In genomic region chr10:131804551-131805295, GRCh38 we compare ENCODE assay signal across 22 cellular contexts.
A peak's percentile ranks its signal among the peaks of the same experiment; 100 is the strongest.
DNase-seq lines count a peak whose midpoint lies in the region; ATAC-seq and TF ChIP-seq lines count a peak whose summit lies in the region.
"Had no signal": no experiment of that assay in that cellular context is flagged by ENCODE, and none has a peak within 500 bp of the region (broad histone marks: within the 10 kb centered on the region; RNA-seq: fewer than 3 reads in every experiment).

No MANE protein-coding gene starts in this region.

- H3K36me3 Mint-ChIP-seq in activated CD8-positive, alpha-beta memory T cell treated with anti-CD3 and anti-CD28 coated beads, Interleukin-2, amount 10 ng/mL, durations not matched to agents 7 days and 5 days: no peaks in the 10 kb centered on the region
- no peaks in the 10 kb centered on the region for H3K36me3 Mint-ChIP-seq in activated T-cell treated with anti-CD3 and anti-CD28 coated beads, Interleukin-2, amount 50 U/mL, for 4 hours (ENCODE audit: insufficient read depth)

- DNase-seq in activated CD8-positive, alpha-beta memory T cell treated with anti-CD3 and anti-CD28 coated beads, Interleukin-2, amount 10 ng/mL, durations not matched to agents 7 days and 5 days: peak; percentile 9
- DNase-seq in activated CD8-positive, alpha-beta memory T cell treated with anti-CD3 and anti-CD28 coated beads for 24 hours: no peak
- DNase-seq in WERI-Rb-1 (no peak), left lobe of liver (ENCODE audit: low spot score) (peak; percentile 22), upper lobe of right lung (peak; percentile 53), sciatic nerve (ENCODE audit: low spot score) (no peak), NCI-H510A treated with DMSO at 0.1 percent for 48 hours (lab: John Stamatoyannopoulos, UW) (no peak)
- DNase-seq in activated T-cell treated with anti-CD3 and anti-CD28 coated beads, Interleukin-2, amount 50 U/mL, for 4 hours: no peak
- DNase-seq: 8988T; CD8-positive, alpha-beta memory T cell; NCI-H1105; NCI-H1694; NCI-H2081; NCI-H2171; NCI-H345; NCI-H524 treated with DMSO at 0.1 percent for 48 hours; OCI-M1 had no signal

- no peaks in the 10 kb centered on the region for H3K27me3 ChIP-seq in WERI-Rb-1 (ENCODE audit: insufficient read depth, low read depth, severe bottlenecking)
- H3K27me3 ChIP-seq in upper lobe of right lung: no peaks in the 10 kb centered on the region
- H3K27me3 ChIP-seq: SJSA1 had no signal

- H3K4me1 Mint-ChIP-seq in activated CD8-positive, alpha-beta memory T cell treated with anti-CD3 and anti-CD28 coated beads, Interleukin-2, amount 10 ng/mL, durations not matched to agents 7 days and 5 days: no peaks in the 10 kb centered on the region
- no peaks in the 10 kb centered on the region for H3K4me1 Mint-ChIP-seq in activated T-cell treated with anti-CD3 and anti-CD28 coated beads, Interleukin-2, amount 50 U/mL, for 4 hours (ENCODE audit: low read depth)
- H3K4me1 Mint-ChIP-seq: CD8-positive, alpha-beta memory T cell had no signal

- H3K9me3 ChIP-seq in WERI-Rb-1 (ENCODE audit: severe bottlenecking) (peaks cover 8% of the 10 kb centered on the region), upper lobe of right lung (no peaks in the 10 kb centered on the region)
- H3K9me3 ChIP-seq: SJSA1 had no signal

- no peak for ATAC-seq in activated CD8-positive, alpha-beta memory T cell treated with anti-CD3 and anti-CD28 coated beads, Interleukin-2, amount 10 ng/mL, durations not matched to agents 7 days and 5 days
- no peak for ATAC-seq in left lobe of liver
- ATAC-seq in upper lobe of right lung: no peak
- ATAC-seq in sciatic nerve: no peak
- ATAC-seq in activated T-cell treated with anti-CD3 and anti-CD28 coated beads, Interleukin-2, amount 50 U/mL, for 4 hours: no peak
- ATAC-seq: GM23338, HCT116 had no signal

- H3K4me3 ChIP-seq in WERI-Rb-1 (ENCODE audit: low read depth, low read length): no peak overlapping the region
- no peak overlapping the region for H3K4me3 ChIP-seq in upper lobe of right lung
- H3K4me3 ChIP-seq: GM23338, SJSA1 had no signal

- intact Hi-C loops in upper lobe of right lung (cut with DNase I) (no loop called here), sciatic nerve (cut with DNase I) (no loop called here)

- H3K27ac ChIP-seq in WERI-Rb-1 (peak overlapping the region; percentile 75; the same call in 1 of the 2 replicates), upper lobe of right lung (no peak overlapping the region)
- H3K27ac ChIP-seq: C4-2B, KMS-11, SJSA1 had no signal

- CTCF ChIA-PET in activated CD8-positive, alpha-beta memory T cell treated with anti-CD3 and anti-CD28 coated beads, Interleukin-2, amount 10 ng/mL, durations not matched to agents 7 days and 5 days (lab: Charles Lee): no interaction called here

- no peak for TF ChIP-seq CTCF in WERI-Rb-1 (IDR thresholded peaks at IDR 0.05; ENCODE audit: low read depth, low read length)
- no peak for TF ChIP-seq CTCF in upper lobe of right lung (IDR thresholded peaks at IDR 0.05)

- no peak overlapping the region for H3K4me3 Mint-ChIP-seq in activated CD8-positive, alpha-beta memory T cell treated with anti-CD3 and anti-CD28 coated beads, Interleukin-2, amount 10 ng/mL, durations not matched to agents 7 days and 5 days
- H3K4me3 Mint-ChIP-seq in activated T-cell treated with anti-CD3 and anti-CD28 coated beads, Interleukin-2, amount 50 U/mL, for 4 hours: no peak overlapping the region
- H3K4me3 Mint-ChIP-seq: CD8-positive, alpha-beta memory T cell; GM23338 had no signal

- H3K36me3 ChIP-seq in WERI-Rb-1: no peaks in the 10 kb centered on the region
- no peaks in the 10 kb centered on the region for H3K36me3 ChIP-seq in upper lobe of right lung
- H3K36me3 ChIP-seq: SJSA1 had no signal

- no peaks in the 10 kb centered on the region for H3K4me1 ChIP-seq in upper lobe of right lung
- H3K4me1 ChIP-seq: SJSA1 had no signal

- H3K27ac Mint-ChIP-seq in activated CD8-positive, alpha-beta memory T cell treated with anti-CD3 and anti-CD28 coated beads, Interleukin-2, amount 10 ng/mL, durations not matched to agents 7 days and 5 days: no peak overlapping the region
- H3K27ac Mint-ChIP-seq: CD8-positive, alpha-beta memory T cell; GM23338 had no signal

- H3K9me3 Mint-ChIP-seq in activated CD8-positive, alpha-beta memory T cell treated with anti-CD3 and anti-CD28 coated beads, Interleukin-2, amount 10 ng/mL, durations not matched to agents 7 days and 5 days (ENCODE audit: low read depth): peaks cover 4% of the 10 kb centered on the region
- peaks cover 9% of the 10 kb centered on the region for H3K9me3 Mint-ChIP-seq in activated T-cell treated with anti-CD3 and anti-CD28 coated beads, Interleukin-2, amount 50 U/mL, for 4 hours

- H3K27me3 Mint-ChIP-seq in activated CD8-positive, alpha-beta memory T cell treated with anti-CD3 and anti-CD28 coated beads, Interleukin-2, amount 10 ng/mL, durations not matched to agents 7 days and 5 days: no peaks in the 10 kb centered on the region
- peaks cover 10% of the 10 kb centered on the region for H3K27me3 Mint-ChIP-seq in activated T-cell treated with anti-CD3 and anti-CD28 coated beads, Interleukin-2, amount 50 U/mL, for 4 hours (ENCODE audit: low read depth)

Comparison
In these comparisons a context has a peak if more than half of its experiments do, and no peak if none do; other contexts are left out.
1. DNase-seq: peak in activated CD8-positive, alpha-beta memory T cell treated with anti-CD3 and anti-CD28 coated beads, Interleukin-2, amount 10 ng/mL, durations not matched to agents 7 days and 5 days (single experiment), left lobe of liver (single experiment) and upper lobe of right lung (single experiment); none in activated CD8-positive, alpha-beta memory T cell treated with anti-CD3 and anti-CD28 coated beads for 24 hours (single experiment), WERI-Rb-1 (single experiment), sciatic nerve (single experiment), activated T-cell treated with anti-CD3 and anti-CD28 coated beads, Interleukin-2, amount 50 U/mL, for 4 hours (single experiment) and NCI-H510A treated with DMSO at 0.1 percent for 48 hours (single experiment).